In genomic region chr15:48794697-48795134, GRCh38 we compare ENCODE assay signal across 9 cellular contexts. TPM values are rescaled to one million over a fixed set of nuclear protein-coding genes. Genes with fewer than 3 reads are reported as not detected.
DNase-seq lines count a peak whose midpoint lies in the region; ATAC-seq and TF ChIP-seq lines count a peak whose summit lies in the region.
"Had no signal": no experiment of that assay in that cellular context is flagged by ENCODE, and none has a peak within 500 bp of the region (broad histone marks: within the 10 kb centered on the region; RNA-seq: fewer than 3 reads in every experiment).

No MANE protein-coding gene starts in this region.

- no peaks in the 10 kb centered on the region for H3K4me1 ChIP-seq in naive thymus-derived CD4-positive, alpha-beta T cell (ENCODE audit: control insufficient read depth in 2 of 2, insufficient read depth in 2 of 2, low read length in 2 of 2)

- POLR2A ChIA-PET in MCF 10A (lab: Yijun Ruan, JAX) = interaction anchor here (0.5 to 1.6 kb wide), 5 partner anchors 15 to 150 kb away, joined by 3 to 4 read pairs (median 3); partner anchors contain the start of genes CEP152 and FBN1
- POLR2A ChIA-PET in naive thymus-derived CD4-positive, alpha-beta T cell (lab: Charles Lee) = interaction anchor here (0.6 kb wide), 1 partner anchor 741 kb away, joined by 4 read pairs; no protein-coding TSS in a partner anchor
- POLR2A ChIA-PET in RWPE1 (lab: Yijun Ruan, JAX; ENCODE audit: low non-redundant PET) = no interaction called here

- intact Hi-C loops in MCF 10A (cut with micrococcal nuclease) = no loop called here
- intact Hi-C loops in naive thymus-derived CD4-positive, alpha-beta T cell (cut with micrococcal nuclease) = no loop called here

- CTCF ChIA-PET in MCF 10A (lab: Yijun Ruan, JAX) (no interaction called here), RWPE1 (lab: Yijun Ruan, JAX) (no interaction called here)
- CTCF ChIA-PET in naive thymus-derived CD4-positive, alpha-beta T cell (lab: Charles Lee) = no interaction called here

- no peak overlapping the region for H3K27ac ChIP-seq in naive thymus-derived CD4-positive, alpha-beta T cell (ENCODE audit: low read depth, low read length)
- no peak overlapping the region for H3K27ac ChIP-seq in RWPE1
- H3K27ac ChIP-seq: cardiac muscle cell had no signal

- no peaks in the 10 kb centered on the region for H3K27me3 ChIP-seq in naive thymus-derived CD4-positive, alpha-beta T cell (ENCODE audit: control insufficient read depth in 2 of 2, insufficient read depth in 2 of 2, low read length in 2 of 2)
- H3K27me3 ChIP-seq: cardiac muscle cell had no signal

- H3K36me3 Mint-ChIP-seq in MCF 10A (ENCODE audit: insufficient read depth, unreplicated experiment) = peaks cover 27% of the 10 kb centered on the region
- H3K36me3 Mint-ChIP-seq in naive thymus-derived CD4-positive, alpha-beta T cell = peaks cover 0 to 46% (median 27%) of the 10 kb centered on the region in 5 donors

- H3K4me3 ChIP-seq in naive thymus-derived CD4-positive, alpha-beta T cell (ENCODE audit: low read length) = no peak overlapping the region
- H3K4me3 ChIP-seq: cardiac muscle cell had no signal

- no TSS peak for BruUV-seq in MCF 10A (replicated peaks; lab: Mats Ljungman, UMichigan)

- no peak for TF ChIP-seq CTCF in MCF 10A (IDR thresholded peaks at IDR 0.05; ENCODE audit: unreplicated experiment)
- TF ChIP-seq CTCF in RWPE1 (conservative IDR thresholded peaks at IDR 0.05; ENCODE audit: low read depth) = no peak

- ATAC-seq in GM21360 (IDR thresholded peaks at IDR 0.05; ENCODE audit: unreplicated experiment) (peak; percentile 95), HG03520 (IDR thresholded peaks at IDR 0.05; ENCODE audit: unreplicated experiment) (peak; percentile 94)
- peak; percentile 70 for ATAC-seq in naive thymus-derived CD4-positive, alpha-beta T cell

- H3K4me1 Mint-ChIP-seq in MCF 10A (ENCODE audit: insufficient read depth, unreplicated experiment) = peaks cover 13% of the 10 kb centered on the region
- peaks cover 0 to 25% (median 9%) of the 10 kb centered on the region in 7 donors for H3K4me1 Mint-ChIP-seq in naive thymus-derived CD4-positive, alpha-beta T cell

- no peaks in the 10 kb centered on the region for H3K9me3 Mint-ChIP-seq in MCF 10A (ENCODE audit: unreplicated experiment)
- H3K9me3 Mint-ChIP-seq in naive thymus-derived CD4-positive, alpha-beta T cell = no peaks in the 10 kb centered on the region

- no peaks in the 10 kb centered on the region for H3K9me3 ChIP-seq in naive thymus-derived CD4-positive, alpha-beta T cell (ENCODE audit: control insufficient read depth in 2 of 3, low read length in 3 of 3)

- H3K36me3 ChIP-seq in naive thymus-derived CD4-positive, alpha-beta T cell (ENCODE audit: control insufficient read depth in 2 of 3, insufficient read depth in 3 of 3, low read length in 3 of 3) = peaks cover 0 to 13% (median 0%) of the 10 kb centered on the region in 3 experiments
- H3K36me3 ChIP-seq: cardiac muscle cell had no signal

- H3K27me3 Mint-ChIP-seq in MCF 10A (ENCODE audit: insufficient read depth, unreplicated experiment) = no peaks in the 10 kb centered on the region
- H3K27me3 Mint-ChIP-seq in naive thymus-derived CD4-positive, alpha-beta T cell = no peaks in the 10 kb centered on the region

- peak; percentile 36 for DNase-seq in EL
- DNase-seq in MCF 10A (ENCODE audit: unreplicated experiment) = no peak
- DNase-seq in naive thymus-derived CD4-positive, alpha-beta T cell = no peak
- DNase-seq in mesenteric fat pad (ENCODE audit: low spot score) = no peak
- DNase-seq in RWPE1 (ENCODE audit: low spot score) = no peak
- DNase-seq in activated CD4-positive, CD25-positive, alpha-beta regulatory T cell (lab: John Stamatoyannopoulos, UW) = no peak

- no peak overlapping the region for H3K4me3 Mint-ChIP-seq in MCF 10A (ENCODE audit: unreplicated experiment)
- H3K4me3 Mint-ChIP-seq in naive thymus-derived CD4-positive, alpha-beta T cell = peak overlapping the region in 2 of 10 donors; percentile 8 to 32

- H3K27ac Mint-ChIP-seq in MCF 10A (ENCODE audit: low read depth, unreplicated experiment) = peak overlapping the region; percentile 43
- peak overlapping the region in 1 of 9 donors; percentile 80 for H3K27ac Mint-ChIP-seq in naive thymus-derived CD4-positive, alpha-beta T cell

RNA-seq across cellular contexts. Expression of gene CEP152, which starts 16.2 kb away (rescaled TPM):
- total RNA-seq in MCF 10A (2022) (6.4 and 6.5 TPM in 2 replicates), mesenteric fat pad (2.8 TPM)
- 10 to 100 TPM in 3 of 5 experiments, 1 to 10 TPM in 2; 6.2 to 26.3 (median 17.0) TPM for total RNA-seq in naive thymus-derived CD4-positive, alpha-beta T cell
- 1 to 10 TPM; 3.5 to 8.4 TPM for polyA plus RNA-seq in naive thymus-derived CD4-positive, alpha-beta T cell
